In the genomic region with DNA sequence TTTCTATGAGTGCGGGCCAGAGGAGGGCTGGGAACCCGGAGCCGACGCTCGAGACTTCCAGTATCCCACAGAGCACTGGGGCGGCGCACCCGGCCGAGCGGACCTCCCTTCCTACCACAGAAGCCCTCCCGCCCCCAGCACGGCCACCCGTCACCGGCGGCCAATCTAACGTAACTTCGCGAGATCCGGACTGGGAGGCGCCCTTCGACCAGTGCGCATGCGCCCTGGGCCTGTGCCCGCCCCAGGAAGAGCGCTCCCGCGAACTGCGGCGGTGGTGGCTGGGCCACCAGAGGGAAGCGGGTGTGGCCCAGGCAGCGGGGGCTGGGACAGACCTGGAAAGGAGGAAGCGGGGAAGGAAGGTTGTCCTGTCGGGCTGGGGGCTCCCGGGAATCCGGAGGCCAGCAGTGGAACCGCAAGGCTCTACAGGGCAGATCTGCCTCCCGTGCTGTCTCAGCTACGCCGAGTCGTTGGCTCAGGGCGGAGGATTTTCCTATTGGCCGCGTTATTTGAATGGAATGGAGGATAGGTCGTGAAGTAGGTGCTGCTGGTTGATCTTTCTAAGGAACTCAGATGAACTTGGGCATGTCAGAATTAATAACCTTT, we compare ENCODE assay signal across 8 cellular contexts. TPM values are rescaled to one million over a fixed set of nuclear protein-coding genes. Genes with fewer than 3 reads are reported as not detected.
A peak's percentile ranks its signal among the peaks of the same experiment; 100 is the strongest.
DNase-seq lines count a peak whose midpoint lies in the region; ATAC-seq lines count a peak whose summit lies in the region.

Gene PPP1R12A, minus strand, starts transcription at position 77 of the 603 bp plus-strand sequence. CDS start 166 bp downstream, outside the sequence.

- DNase-seq in DMS114 treated with DMSO at 0.1 percent for 48 hours (lab: John Stamatoyannopoulos, UW; ENCODE audit: unreplicated experiment), result peak; percentile 94
- peak; percentile 61 for DNase-seq in OCI-M2 (lab: John Stamatoyannopoulos, UW; ENCODE audit: unreplicated experiment)
- peak; percentile 92 for DNase-seq in activated T-cell treated with anti-CD3 and anti-CD28 coated beads for 48 hours (ENCODE audit: low read depth)
- DNase-seq in epithelial cell of prostate (ENCODE audit: low read depth, low spot score), result peak; percentile 67
- DNase-seq in mucosa of gallbladder (ENCODE audit: low spot score), result peak; percentile 97
- DNase-seq in stimulated activated CD8-positive, alpha-beta memory T cell treated with anti-CD3 and anti-CD28 coated beads, Interleukin-4, amount 100 ng/mL, for 4 hours (ENCODE audit: low read depth in 2 of 2, low spot score in 1 of 2), result peak; percentile 84 to 89

- peak; percentile 88 for ATAC-seq in GM21529 (IDR thresholded peaks at IDR 0.05; ENCODE audit: unreplicated experiment)

- H3K27ac Mint-ChIP-seq in IgD-negative memory B cell, result peak within 1 kb of the TSS; percentile 79 to 99 (median 96)

- no peaks in the 10 kb centered on the region for H3K36me3 Mint-ChIP-seq in IgD-negative memory B cell

- no peaks in the 10 kb centered on the region for H3K27me3 Mint-ChIP-seq in IgD-negative memory B cell

- peaks cover 0 to 2% (median 0%) of the 10 kb centered on the region in 3 donors for H3K9me3 Mint-ChIP-seq in IgD-negative memory B cell

- peaks cover 36 to 45% (median 40%) of the 10 kb centered on the region in 3 donors for H3K4me1 Mint-ChIP-seq in IgD-negative memory B cell

- H3K4me3 Mint-ChIP-seq in IgD-negative memory B cell, result peak within 1 kb of the TSS; percentile 88 to 100 (median 98)

- H3K27ac ChIP-seq in epithelial cell of prostate, result peak within 1 kb of the TSS; percentile 78

RNA-seq across cellular contexts. Expression of gene PPP1R12A, which starts in this region (rescaled TPM):
- 85.4 TPM for polyA plus RNA-seq in IgD-negative memory B cell
- total RNA-seq in mucosa of gallbladder, result 136 TPM

Comparison
In these comparisons a context has a peak if more than half of its experiments do, and no peak if none do; other contexts are left out.
1. Peak in every context shown above with its lines: DNase-seq, ATAC-seq and H3K27ac ChIP-seq.